Comparison of ENCODE assay signal across 1 cellular context in genomic region chr10:80458638-80459037, GRCh38.
A peak's percentile ranks its signal among the peaks of the same experiment; 100 is the strongest.
TF ChIP-seq lines count a peak whose summit lies in the region.

No MANE protein-coding gene starts in this region.

TF ChIP-seq in SK-N-SH, 30 proteins besides CTCF, POLR2A, EP300 and RAD21 (continued from another document):
- TF ChIP-seq IRF3 (IDR thresholded peaks at IDR 0.05; ENCODE audit: low read depth, low read length), result no peak
- TF ChIP-seq POLR2AphosphoS5 (IDR thresholded peaks at IDR 0.05; ENCODE audit: low read depth, low read length), result no peak
- TF ChIP-seq JUND (IDR thresholded peaks at IDR 0.05), result no peak
- TF ChIP-seq GABPA (IDR thresholded peaks at IDR 0.05; ENCODE audit: low read depth), result no peak
- TF ChIP-seq TCF12 (IDR thresholded peaks at IDR 0.05), result peak; percentile 71
- TF ChIP-seq REST (IDR thresholded peaks at IDR 0.05; ENCODE audit: low read depth, low read length), result no peak
- TF ChIP-seq GATA2 (CRISPR knock-in tag; IDR thresholded peaks at IDR 0.05), result peak; percentile 36; the same call in 1 of the 2 replicates
- TF ChIP-seq PBX3 (IDR thresholded peaks at IDR 0.05), result peak; percentile 73
- TF ChIP-seq TAF1 (IDR thresholded peaks at IDR 0.05; ENCODE audit: borderline replicate concordance, low read depth, low read length), result no peak
- no peak for TF ChIP-seq MXI1 (IDR thresholded peaks at IDR 0.05; ENCODE audit: low read depth, low read length)
- no peak for TF ChIP-seq TEAD4 (IDR thresholded peaks at IDR 0.05; ENCODE audit: borderline replicate concordance, insufficient read depth)
- TF ChIP-seq FOXM1 (IDR thresholded peaks at IDR 0.05; ENCODE audit: low read depth), result no peak
- TF ChIP-seq YY1 (IDR thresholded peaks at IDR 0.05; ENCODE audit: low read depth), result 0 out of 2 replicates have a peak, but pooled peaks have one; percentile 43
- no peak for TF ChIP-seq EZH2phosphoT487 (IDR thresholded peaks at IDR 0.05; ENCODE audit: borderline replicate concordance, low read depth)
- TF ChIP-seq NFIC (IDR thresholded peaks at IDR 0.05; ENCODE audit: borderline replicate concordance), result no peak
- no peak for TF ChIP-seq RFX5 (IDR thresholded peaks at IDR 0.05; ENCODE audit: low read length)
